8 cellular contexts compared by ENCODE assay signal in genomic region chr7:99374121-99375064, GRCh38. TPM values are rescaled to one million over a fixed set of nuclear protein-coding genes. Genes with fewer than 3 reads are reported as not detected.
DNase-seq lines count a peak whose midpoint lies in the region; ATAC-seq and TF ChIP-seq lines count a peak whose summit lies in the region.

TSS of gene ARPC1B (plus strand) at chr7:99374730. CDS start at chr7:99385715, 10,985 bp downstream.

- TF ChIP-seq CTCF in left ventricle myocardium inferior (IDR thresholded peaks at IDR 0.05; ENCODE audit: borderline replicate concordance) (no peak), retinal pigment epithelial cell (conservative IDR thresholded peaks at IDR 0.05; ENCODE audit: low read depth, low read length) (no peak)

- H3K27me3 ChIP-seq in adipocyte (replicated peaks; ENCODE audit: control insufficient read depth, insufficient read depth, low read length), result no peaks in the 10 kb centered on the region
- H3K27me3 ChIP-seq in left ventricle myocardium inferior (ENCODE audit: low read depth), result no peaks in the 10 kb centered on the region

- peaks cover 20% of the 10 kb centered on the region for H3K4me1 ChIP-seq in adipocyte (ENCODE audit: control insufficient read depth, insufficient read depth, low read length)
- peaks cover 65% of the 10 kb centered on the region for H3K4me1 ChIP-seq in left ventricle myocardium inferior

- H3K36me3 ChIP-seq in adipocyte (ENCODE audit: control insufficient read depth, insufficient read depth, low read length, severe bottlenecking), result peaks cover 11% of the 10 kb centered on the region
- peaks cover 18% of the 10 kb centered on the region for H3K36me3 ChIP-seq in left ventricle myocardium inferior

- intact Hi-C loops in left ventricle myocardium inferior (cut with micrococcal nuclease), result no loop called here

- peak within 1 kb of the TSS; percentile 97 for H3K27ac ChIP-seq in left ventricle myocardium inferior (replicated peaks)

- DNase-seq in ELR (ENCODE audit: low read depth), result peak; percentile 80
- DNase-seq in Jurkat, Clone E6-1 (ENCODE audit: low read depth, low spot score), result peak; percentile 53
- peak; percentile 77 to 90 (median 83) for DNase-seq in T-helper 1 cell
- peak; percentile 80 for DNase-seq in adipocyte (ENCODE audit: low read depth)
- DNase-seq in left ventricle myocardium inferior, result peak; percentile 88
- no peak for DNase-seq in retinal pigment epithelial cell (ENCODE audit: low read depth)

- H3K4me3 ChIP-seq in Jurkat, Clone E6-1 (ENCODE audit: low read length), result peak within 1 kb of the TSS; percentile 63
- H3K4me3 ChIP-seq in adipocyte (ENCODE audit: low read length), result peak within 1 kb of the TSS; percentile 85
- peak within 1 kb of the TSS; percentile 93 for H3K4me3 ChIP-seq in left ventricle myocardium inferior
- H3K4me3 ChIP-seq in retinal pigment epithelial cell (ENCODE audit: low read length), result peak within 1 kb of the TSS; percentile 62

- H3K9ac ChIP-seq in adipocyte (ENCODE audit: low read length), result peak within 1 kb of the TSS; percentile 87

- H3K9me3 ChIP-seq in adipocyte (ENCODE audit: control insufficient read depth, low read length), result no peaks in the 10 kb centered on the region
- no peaks in the 10 kb centered on the region for H3K9me3 ChIP-seq in left ventricle myocardium inferior (replicated peaks)

- ATAC-seq in GM21619 (IDR thresholded peaks at IDR 0.05; ENCODE audit: unreplicated experiment) (peak; percentile 46), GM18519 (IDR thresholded peaks at IDR 0.05; ENCODE audit: low FRiP score, unreplicated experiment) (no peak)

RNA-seq across cellular contexts. Expression of gene ARPC1B, which starts in this region (rescaled TPM):
- 235 TPM for polyA plus RNA-seq in Jurkat, Clone E6-1 (2012; ENCODE audit: insufficient read depth, insufficient read length)
- 33.6 TPM for total RNA-seq in left ventricle myocardium inferior
